8 cellular contexts compared by ENCODE assay signal in the genomic region with DNA sequence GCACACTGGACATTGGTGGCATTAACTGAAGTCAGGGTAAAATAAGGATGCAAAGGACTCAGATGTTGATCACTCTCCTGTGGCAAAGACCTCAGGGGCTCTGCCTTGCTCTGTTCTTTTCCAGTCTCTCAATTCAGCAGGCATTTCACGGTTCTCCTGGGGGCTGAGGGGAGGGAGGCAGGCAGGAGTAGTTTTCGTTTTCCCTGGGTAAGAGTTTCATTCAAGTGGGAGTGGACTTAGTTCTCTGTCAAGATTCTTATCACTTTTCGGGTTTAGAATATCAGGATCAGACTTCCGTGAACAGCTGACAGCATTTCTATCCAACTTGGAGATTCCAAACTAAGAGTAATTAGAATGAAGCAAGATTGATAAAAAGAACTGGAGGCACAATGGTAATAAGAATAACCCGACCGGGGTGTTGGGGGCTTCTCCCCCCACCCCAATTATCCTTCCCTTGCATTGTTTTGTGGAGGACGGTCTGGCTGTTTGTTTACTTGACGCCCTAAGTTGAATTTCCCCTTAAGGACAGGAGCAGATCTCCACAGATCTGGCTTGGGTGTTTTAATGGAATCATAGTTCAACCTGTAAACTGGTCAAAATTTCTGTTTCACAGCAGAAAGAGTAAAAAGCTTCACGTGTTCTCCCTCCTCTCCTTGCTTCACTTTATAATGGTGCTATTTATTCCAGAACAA. TPM values are rescaled to one million over a fixed set of nuclear protein-coding genes. Genes with fewer than 3 reads are reported as not detected.
DNase-seq lines count a peak whose midpoint lies in the region; ATAC-seq and TF ChIP-seq lines count a peak whose summit lies in the region.

No MANE protein-coding gene starts in this region.

- H3K27ac ChIP-seq in BLaER1 = no peak overlapping the region
- peak overlapping the region; percentile 32 for H3K27ac ChIP-seq in mammary epithelial cell (ENCODE audit: insufficient read depth, low read depth, low read length)

- intact Hi-C loops in mammary epithelial cell (cut with micrococcal nuclease) = loop anchor here (5.0 to 10.0 kb wide), 3 partner anchors 176 to 449 kb away; partner anchors contain the start of gene RPS6KC1

- H3K4me3 ChIP-seq in BLaER1 (0 out of 2 replicates have a peak overlapping the region, but pooled peaks have one; percentile 79), mammary epithelial cell (replicated peaks in 1 of 3; ENCODE audit: insufficient read depth in 1 of 3, low read depth in 2 of 3, low read length in 3 of 3) (peak overlapping the region in 2 of 3 experiments; percentile 16 to 75)

- H3K36me3 Mint-ChIP-seq in natural killer cell treated with Interleukin-12 subunit alpha and Interleukin-12 subunit beta and Interleukin-15 and Interleukin-18, amount 100 ng/mL, for 72 hours = peaks cover 6% of the 10 kb centered on the region

- H3K9me3 Mint-ChIP-seq in natural killer cell treated with Interleukin-12 subunit alpha and Interleukin-12 subunit beta and Interleukin-15 and Interleukin-18, amount 100 ng/mL, for 72 hours = no peaks in the 10 kb centered on the region

- H3K4me1 ChIP-seq in BLaER1 (peaks cover 30% of the 10 kb centered on the region), mammary epithelial cell (ENCODE audit: insufficient read depth, low read length) (peaks cover 26% of the 10 kb centered on the region)

- ATAC-seq in natural killer cell treated with Interleukin-12 subunit alpha and Interleukin-12 subunit beta and Interleukin-15 and Interleukin-18, amount 100 ng/mL, for 72 hours = no peak
- ATAC-seq in HG03432 (IDR thresholded peaks at IDR 0.05; ENCODE audit: unreplicated experiment) (no peak), HG02642 (IDR thresholded peaks at IDR 0.05; ENCODE audit: poor library complexity, unreplicated experiment) (no peak)

- H3K4me3 Mint-ChIP-seq in natural killer cell treated with Interleukin-12 subunit alpha and Interleukin-12 subunit beta and Interleukin-15 and Interleukin-18, amount 100 ng/mL, for 72 hours = peak overlapping the region; percentile 91

- H3K36me3 ChIP-seq in BLaER1 (no peaks in the 10 kb centered on the region), mammary epithelial cell (ENCODE audit: insufficient read depth, low read length) (no peaks in the 10 kb centered on the region)

- no peak for TF ChIP-seq CTCF in mammary epithelial cell (conservative IDR thresholded peaks at IDR 0.05 in 1 of 2, IDR thresholded peaks at IDR 0.05 in 1 of 2; ENCODE audit: extremely low read depth in 1 of 2, insufficient read depth in 1 of 2, low read depth in 1 of 2, low read length in 2 of 2)
- no peak for TF ChIP-seq CTCF in GM10266 (IDR thresholded peaks at IDR 0.05; ENCODE audit: control insufficient read depth, insufficient read depth, low read depth, missing control alignments)

- DNase-seq in HT-29 (ENCODE audit: low spot score) (peak; percentile 34), mammary epithelial cell (no peak), GM10266 (ENCODE audit: extremely low spot score) (no peak), NCI-H1436 (lab: John Stamatoyannopoulos, UW) (no peak)
- no peak for DNase-seq in natural killer cell treated with Interleukin-12 subunit alpha and Interleukin-12 subunit beta and Interleukin-15 and Interleukin-18, amount 100 ng/mL, for 72 hours (ENCODE audit: low spot score)

- H3K9me3 ChIP-seq in BLaER1 (no peaks in the 10 kb centered on the region), mammary epithelial cell (replicated peaks; ENCODE audit: insufficient read depth, low read length) (no peaks in the 10 kb centered on the region)

- no peak overlapping the region for H3K27ac Mint-ChIP-seq in natural killer cell treated with Interleukin-12 subunit alpha and Interleukin-12 subunit beta and Interleukin-15 and Interleukin-18, amount 100 ng/mL, for 72 hours

- dilution Hi-C loops in mammary epithelial cell (cut with HindIII; ENCODE audit: low sequenced_read_pairs) = loop anchor here (5.0 kb wide), 1 partner anchor 119 kb away; no protein-coding TSS in a partner anchor

- BruUV-seq in mammary epithelial cell (replicated peaks; lab: Mats Ljungman, UMichigan) = TSS peak; percentile 17

- no peak overlapping the region for H3K9ac ChIP-seq in BLaER1
- H3K9ac ChIP-seq in mammary epithelial cell (ENCODE audit: insufficient read depth, low read length) = peak overlapping the region; percentile 95

- H3K4me2 ChIP-seq in BLaER1 (peak overlapping the region; percentile 97), mammary epithelial cell (ENCODE audit: insufficient read depth, low read depth, low read length) (peak overlapping the region; percentile 100)

- peaks cover 45 to 78% of the 10 kb centered on the region in 2 donors for H3K27me3 Mint-ChIP-seq in natural killer cell treated with Interleukin-12 subunit alpha and Interleukin-12 subunit beta and Interleukin-15 and Interleukin-18, amount 100 ng/mL, for 72 hours

- no peak overlapping the region for H2AFZ ChIP-seq in mammary epithelial cell (ENCODE audit: low read depth, low read length)

- H3K79me2 ChIP-seq in mammary epithelial cell (ENCODE audit: insufficient read depth, low read length) = no peaks in the 10 kb centered on the region

- H4K20me1 ChIP-seq in BLaER1 (peaks cover 53% of the 10 kb centered on the region), mammary epithelial cell (ENCODE audit: insufficient read depth, low read length) (no peaks in the 10 kb centered on the region)

- WGBS in mammary epithelial cell (ENCODE audit: low coverage, missing lambda C conversion rate) = 14% methylated on average over 9 of the region's 9 CpGs

- CTCF ChIA-PET in mammary epithelial cell (lab: Charles Lee; ENCODE audit: low non-redundant PET) = no interaction called here

- peaks cover 56% of the 10 kb centered on the region for H3K27me3 ChIP-seq in BLaER1
- no peaks in the 10 kb centered on the region for H3K27me3 ChIP-seq in mammary epithelial cell (ENCODE audit: insufficient read depth, low read length)

- in situ Hi-C loops in mammary epithelial cell (cut with MboI; ENCODE audit: low sequenced_read_pairs in 2 of 2) = loop anchor here in 1 of 2 donors (5.0 kb wide), 1 partner anchor 119 kb away; no protein-coding TSS in a partner anchor

- peaks cover 22 to 27% of the 10 kb centered on the region in 2 donors for H3K4me1 Mint-ChIP-seq in natural killer cell treated with Interleukin-12 subunit alpha and Interleukin-12 subunit beta and Interleukin-15 and Interleukin-18, amount 100 ng/mL, for 72 hours (ENCODE audit: low read depth in 2 of 2)

RNA-seq across cellular contexts. Expression of gene ATF3, which starts 2.4 kb away (rescaled TPM):
- 104 and 105 TPM in 2 replicates for total RNA-seq in HT-29 (2014; rRNA removed; shearing (Covaris generic))
- total RNA-seq in mammary epithelial cell = 10 to 100 TPM in 1 of 2 donors, 1 to 10 TPM in 1; 3.5 to 17.8 TPM
- polyA plus RNA-seq in mammary epithelial cell = 1.3 TPM
- 2.3 TPM for polyA minus RNA-seq in mammary epithelial cell
- 10 to 100 TPM; 15.4 to 16.9 TPM for total RNA-seq in natural killer cell treated with Interleukin-12 subunit alpha and Interleukin-12 subunit beta and Interleukin-15 and Interleukin-18, amount 100 ng/mL, for 72 hours
